Comparison of ENCODE assay signal across 12 cellular contexts in the genomic region with DNA sequence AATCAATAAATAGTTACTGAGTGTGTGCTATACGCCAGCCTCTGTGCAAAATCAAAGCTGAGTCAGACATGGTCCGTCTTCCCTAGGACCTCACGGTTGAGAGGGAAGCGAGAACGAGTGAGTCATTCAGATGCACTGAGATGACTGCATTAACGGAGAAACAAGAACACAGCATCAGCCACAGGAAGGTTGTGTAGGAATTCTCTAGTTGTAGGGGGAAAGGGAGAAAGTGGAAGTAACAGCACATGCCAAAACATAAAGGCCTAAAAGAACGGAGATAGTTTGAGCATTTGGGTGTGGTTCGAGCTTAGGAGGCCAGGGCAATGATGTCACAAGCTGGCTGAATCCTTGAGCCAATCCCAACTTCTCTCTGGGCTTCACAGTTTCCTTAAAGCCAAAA.
DNase-seq lines count a peak whose midpoint lies in the region; ATAC-seq and TF ChIP-seq lines count a peak whose summit lies in the region.
"Had no signal": no experiment of that assay in that cellular context is flagged by ENCODE, and none has a peak within 500 bp of the region (broad histone marks: within the 10 kb centered on the region; RNA-seq: fewer than 3 reads in every experiment).

No MANE protein-coding gene starts in this region.

- CTCF ChIA-PET in IMR-90 (lab: Yijun Ruan, JAX), result no interaction called here

- H2BK15ac ChIP-seq in IMR-90 (ENCODE audit: low read depth, low read length), result no peak overlapping the region

- H3K9ac ChIP-seq in IMR-90 (ENCODE audit: low read depth, low read length), result no peak overlapping the region

- H3K4me3 ChIP-seq in IMR-90 (ENCODE audit: insufficient read depth, low read depth, low read length), result no peak overlapping the region
- no peak overlapping the region for H3K4me3 ChIP-seq in choroid plexus epithelial cell (ENCODE audit: low read depth, low read length)
- no peak overlapping the region for H3K4me3 ChIP-seq in foreskin fibroblast (ENCODE audit: low read depth in 1 of 2, low read length in 2 of 2)
- H3K4me3 ChIP-seq: cardiac muscle cell had no signal

- no peaks in the 10 kb centered on the region for H4K20me1 ChIP-seq in IMR-90 (ENCODE audit: insufficient read depth, low read length)

- DNase-seq in DMS53 (lab: John Stamatoyannopoulos, UW), result peak; percentile 66
- DNase-seq in IMR-90, result peak; percentile 1
- peak; percentile 1 for DNase-seq in choroid plexus epithelial cell (ENCODE audit: low read depth)
- peak; percentile 8 for DNase-seq in non-pigmented ciliary epithelial cell (ENCODE audit: low read depth)
- no peak for DNase-seq in glomerular visceral epithelial cell (ENCODE audit: extremely low spot score)
- no peak for DNase-seq in foreskin fibroblast
- DNase-seq: activated CD4-positive, alpha-beta memory T cell treated with anti-CD3 and anti-CD28 coated beads for 36 hours; activated gamma-delta T cell; Kasumi-1 had no signal

- no peak overlapping the region for H3K14ac ChIP-seq in IMR-90 (replicated peaks; ENCODE audit: low read depth, low read length)

- peaks cover 7% of the 10 kb centered on the region; the same call in 1 of the 2 replicates for H3K9me3 ChIP-seq in IMR-90 (ENCODE audit: control insufficient read depth, insufficient read depth, low read length)

- H4K91ac ChIP-seq in IMR-90 (ENCODE audit: insufficient read depth, low read depth, low read length), result no peak overlapping the region

- in situ Hi-C loops in IMR-90 (cut with MboI; ENCODE audit: low sequenced_read_pairs), result no loop called here

- H3K4me1 ChIP-seq in IMR-90 (ENCODE audit: control insufficient read depth, insufficient read depth, low read length), result no peaks in the 10 kb centered on the region

- H2BK20ac ChIP-seq in IMR-90 (ENCODE audit: low read depth, low read length), result no peak overlapping the region

- H3K79me1 ChIP-seq in IMR-90 (ENCODE audit: low read depth in 1 of 2, low read length in 2 of 2), result no peaks in the 10 kb centered on the region

- BruUV-seq in IMR-90 (replicated peaks; lab: Mats Ljungman, UMichigan), result no TSS peak

- no peak overlapping the region for H3K4ac ChIP-seq in IMR-90 (ENCODE audit: low read depth, low read length)

- H2AK9ac ChIP-seq in IMR-90 (replicated peaks; ENCODE audit: low read depth, low read length, poor library complexity), result no peak overlapping the region

- no peak overlapping the region for H3K4me2 ChIP-seq in IMR-90 (ENCODE audit: low read depth, low read length)

- no peak for TF ChIP-seq POLR2A in IMR-90 (IDR thresholded peaks at IDR 0.05; ENCODE audit: low read depth, low read length)

- H2AFZ ChIP-seq in IMR-90 (replicated peaks; ENCODE audit: low read length, poor library complexity), result no peak overlapping the region

- no peak for ATAC-seq in IMR-90 (ENCODE audit: low read depth)
- no peak for ATAC-seq in HG03378 (IDR thresholded peaks at IDR 0.05; ENCODE audit: unreplicated experiment)
- no peak for ATAC-seq in GM21381 (IDR thresholded peaks at IDR 0.05; ENCODE audit: unreplicated experiment)

- TF ChIP-seq CTCF in IMR-90 (conservative IDR thresholded peaks at IDR 0.05; ENCODE audit: low read depth, low read length) (no peak), choroid plexus epithelial cell (conservative IDR thresholded peaks at IDR 0.05; ENCODE audit: low read depth, low read length) (no peak), foreskin fibroblast (IDR thresholded peaks at IDR 0.05; ENCODE audit: low read depth, low read length) (no peak)

- no peak overlapping the region for H2BK5ac ChIP-seq in IMR-90 (ENCODE audit: low read depth, low read length, poor library complexity, severe bottlenecking)

- no peak overlapping the region for H3K23ac ChIP-seq in IMR-90 (ENCODE audit: low read depth, low read length)

- no peaks in the 10 kb centered on the region for H3K36me3 ChIP-seq in IMR-90 (ENCODE audit: control insufficient read depth, insufficient read depth, low read length)
- H3K36me3 ChIP-seq: cardiac muscle cell had no signal

- no peak overlapping the region for H2AK5ac ChIP-seq in IMR-90 (ENCODE audit: low read depth, low read length)

- H3K56ac ChIP-seq in IMR-90 (ENCODE audit: extremely low read depth, insufficient read depth, low read length), result no peak overlapping the region

- no peak overlapping the region for H2BK120ac ChIP-seq in IMR-90 (ENCODE audit: low read depth, low read length)

- H4K8ac ChIP-seq in IMR-90 (ENCODE audit: low read depth in 2 of 2, low read length in 2 of 2), result no peak overlapping the region

- TF ChIP-seq RAD21 in IMR-90 (IDR thresholded peaks at IDR 0.05; ENCODE audit: low read length), result no peak

- H3K18ac ChIP-seq in IMR-90 (ENCODE audit: low read depth, low read length), result no peak overlapping the region

- H3K9me1 ChIP-seq in IMR-90 (ENCODE audit: insufficient read depth, low read length), result no peaks in the 10 kb centered on the region

- dilution Hi-C loops in IMR-90 (cut with HindIII; ENCODE audit: low sequenced_read_pairs, unreplicated experiment), result no loop called here

- WGBS in IMR-90 (ENCODE audit: extremely low coverage in 2 of 2, insufficient read length in 1 of 2), 2 experiments, result no CpG with 5 or more reads among the region's 8 CpGs

- intact Hi-C loops in IMR-90 (cut with micrococcal nuclease), result no loop called here

- H3K27me3 ChIP-seq in IMR-90 (ENCODE audit: control insufficient read depth, insufficient read depth, low read length), result no peaks in the 10 kb centered on the region
- H3K27me3 ChIP-seq: cardiac muscle cell had no signal

- POLR2A ChIA-PET in IMR-90 (lab: Charles Lee; ENCODE audit: unreplicated experiment), result no interaction called here

- H3K27ac ChIP-seq in IMR-90 (ENCODE audit: insufficient read depth, low read length), result no peak overlapping the region
- H3K27ac ChIP-seq: cardiac muscle cell had no signal

- no peak overlapping the region for H4K5ac ChIP-seq in IMR-90 (ENCODE audit: low read depth, low read length)

TF ChIP-seq in IMR-90, 13 proteins besides CTCF, POLR2A, EP300 and RAD21:
- peak; percentile 31; the same call in 1 of the 2 replicates for TF ChIP-seq FOS (IDR thresholded peaks at IDR 0.05; ENCODE audit: low read depth, low read length)
- TF ChIP-seq, protein P1, sequence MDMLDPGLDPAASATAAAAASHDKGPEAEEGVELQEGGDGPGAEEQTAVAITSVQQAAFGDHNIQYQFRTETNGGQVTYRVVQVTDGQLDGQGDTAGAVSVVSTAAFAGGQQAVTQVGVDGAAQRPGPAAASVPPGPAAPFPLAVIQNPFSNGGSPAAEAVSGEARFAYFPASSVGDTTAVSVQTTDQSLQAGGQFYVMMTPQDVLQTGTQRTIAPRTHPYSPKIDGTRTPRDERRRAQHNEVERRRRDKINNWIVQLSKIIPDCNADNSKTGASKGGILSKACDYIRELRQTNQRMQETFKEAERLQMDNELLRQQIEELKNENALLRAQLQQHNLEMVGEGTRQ (IDR thresholded peaks at IDR 0.05; ENCODE audit: low read depth, low read length), result no peak

Comparison
In these comparisons a context has a peak if more than half of its experiments do, and no peak if none do; other contexts are left out.
1. DNase-seq: peak in DMS53 (single experiment), IMR-90 (single experiment), choroid plexus epithelial cell (single experiment) and non-pigmented ciliary epithelial cell (single experiment); none in glomerular visceral epithelial cell (single experiment) and foreskin fibroblast (0 of 2).